Comparison of ENCODE assay signal across 15 cellular contexts in the genomic region with DNA sequence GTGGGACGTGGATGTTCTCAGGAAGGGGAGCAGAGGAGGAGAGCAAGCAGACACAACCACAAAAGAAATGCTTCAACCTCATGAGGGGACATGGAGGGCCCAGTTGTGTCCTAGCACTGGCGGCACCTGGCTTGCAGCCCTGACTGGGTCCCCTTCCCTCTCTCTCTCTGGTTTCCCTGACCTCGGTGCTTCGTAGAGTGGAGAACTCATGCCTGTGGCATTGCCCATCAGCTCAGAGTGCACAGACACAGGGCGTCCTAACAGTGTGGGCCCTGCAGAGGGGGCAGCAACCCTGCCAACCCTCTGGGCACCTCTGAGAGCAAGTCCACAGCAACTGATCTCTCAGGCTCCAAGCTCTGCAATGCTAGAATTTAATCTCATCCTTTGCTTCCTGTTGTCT.
DNase-seq lines count a peak whose midpoint lies in the region; ATAC-seq and TF ChIP-seq lines count a peak whose summit lies in the region.
"Had no signal": no experiment of that assay in that cellular context is flagged by ENCODE, and none has a peak within 500 bp of the region (broad histone marks: within the 10 kb centered on the region; RNA-seq: fewer than 3 reads in every experiment).

No MANE protein-coding gene starts in this region.

- peaks cover 7% of the 10 kb centered on the region for H3K27me3 Mint-ChIP-seq in activated CD4-positive, alpha-beta memory T cell treated with anti-CD3 and anti-CD28 coated beads, Interleukin-2, amount 10 ng/mL, durations not matched to agents 7 days and 5 days

- no peaks in the 10 kb centered on the region for H3K4me1 ChIP-seq in Panc1 (ENCODE audit: control insufficient read depth, insufficient read depth, low read length)
- no peaks in the 10 kb centered on the region for H3K4me1 ChIP-seq in mucosa of descending colon (ENCODE audit: low read depth)

- POLR2A ChIA-PET in Panc1 (lab: Charles Lee), result no interaction called here
- POLR2A ChIA-PET in activated CD4-positive, alpha-beta memory T cell treated with anti-CD3 and anti-CD28 coated beads, Interleukin-2, amount 10 ng/mL, durations not matched to agents 7 days and 5 days (lab: Charles Lee), result no interaction called here

- DNase-seq in DMS79 (lab: John Stamatoyannopoulos, UW) (peak; percentile 51), NB4 (ENCODE audit: low read depth) (peak; percentile 21), Panc1 (ENCODE audit: low read depth, low spot score) (no peak), mucosa of descending colon (peak in 1 of 3 donors; percentile 25), CD1c-positive myeloid dendritic cell (ENCODE audit: extremely low spot score) (no peak)
- DNase-seq in activated CD4-positive, alpha-beta memory T cell treated with anti-CD3 and anti-CD28 coated beads, Interleukin-2, amount 10 ng/mL, durations not matched to agents 7 days and 5 days, result no peak
- DNase-seq: activated CD8-positive, alpha-beta T cell treated with anti-CD3 and anti-CD28 coated beads, Interleukin-2, amount 10 ng/mL, durations not matched to agents 7 days and 5 days; CD8-positive, alpha-beta memory T cell had no signal

- H3K27ac ChIP-seq in Panc1 (ENCODE audit: low read length), result no peak overlapping the region

- peak; percentile 40 for TF ChIP-seq CTCF in NB4 (IDR thresholded peaks at IDR 0.05; ENCODE audit: low read depth, low read length)
- no peak for TF ChIP-seq CTCF in Panc1 (IDR thresholded peaks at IDR 0.05)
- TF ChIP-seq CTCF in mucosa of descending colon (IDR thresholded peaks at IDR 0.05), result no peak

- TF ChIP-seq POLR2A in NB4 (IDR thresholded peaks at IDR 0.05; ENCODE audit: extremely low read depth, insufficient read length), result no peak

- H3K4me3 Mint-ChIP-seq in activated CD4-positive, alpha-beta memory T cell treated with anti-CD3 and anti-CD28 coated beads, Interleukin-2, amount 10 ng/mL, durations not matched to agents 7 days and 5 days, result no peak overlapping the region
- H3K4me3 Mint-ChIP-seq: activated CD8-positive, alpha-beta T cell treated with anti-CD3 and anti-CD28 coated beads, Interleukin-2, amount 10 ng/mL, durations not matched to agents 7 days and 5 days; activated naive CD8-positive, alpha-beta T cell treated with anti-CD3 and anti-CD28 coated beads, Interleukin-2, amount 10 ng/mL, durations not matched to agents 7 days and 5 days; CD8-positive, alpha-beta memory T cell; T-helper 1 cell treated with Interleukin-12 subunit alpha and Interleukin-12 subunit beta and Interleukin-4 antibody, amounts not matched to agents 30 μg/mL and 1 μg/mL, for 36 hours had no signal

- no TSS peak for BruUV-seq in Panc1 (replicated peaks; lab: Mats Ljungman, UMichigan)

- intact Hi-C loops in Panc1 (cut with micrococcal nuclease; ENCODE audit: unreplicated experiment) (no loop called here), mucosa of descending colon (cut with DNase I, micrococcal nuclease) (no loop called here)

- no peaks in the 10 kb centered on the region for H3K36me3 Mint-ChIP-seq in activated CD4-positive, alpha-beta memory T cell treated with anti-CD3 and anti-CD28 coated beads, Interleukin-2, amount 10 ng/mL, durations not matched to agents 7 days and 5 days (ENCODE audit: low read depth)
- H3K36me3 Mint-ChIP-seq: activated naive CD8-positive, alpha-beta T cell treated with anti-CD3 and anti-CD28 coated beads, Interleukin-2, amount 10 ng/mL, durations not matched to agents 7 days and 5 days; CD8-positive, alpha-beta memory T cell had no signal

- H3K4me3 ChIP-seq in NB4 (ENCODE audit: low read depth, low read length), result no peak overlapping the region
- H3K4me3 ChIP-seq in Panc1 (ENCODE audit: low read depth in 2 of 2, low read length in 2 of 2), result no peak overlapping the region
- H3K4me3 ChIP-seq in mucosa of descending colon, result no peak overlapping the region
- H3K4me3 ChIP-seq: GM12878, K562 had no signal

- H3K27ac Mint-ChIP-seq in activated CD4-positive, alpha-beta memory T cell treated with anti-CD3 and anti-CD28 coated beads, Interleukin-2, amount 10 ng/mL, durations not matched to agents 7 days and 5 days, result no peak overlapping the region
- H3K27ac Mint-ChIP-seq: activated CD8-positive, alpha-beta T cell treated with anti-CD3 and anti-CD28 coated beads, Interleukin-2, amount 10 ng/mL, durations not matched to agents 7 days and 5 days; activated naive CD8-positive, alpha-beta T cell treated with anti-CD3 and anti-CD28 coated beads, Interleukin-2, amount 10 ng/mL, durations not matched to agents 7 days and 5 days; T-helper 1 cell treated with Interleukin-12 subunit alpha and Interleukin-12 subunit beta and Interleukin-4 antibody, amounts not matched to agents 30 μg/mL and 1 μg/mL, for 36 hours had no signal

- no peaks in the 10 kb centered on the region for H3K4me1 Mint-ChIP-seq in activated CD4-positive, alpha-beta memory T cell treated with anti-CD3 and anti-CD28 coated beads, Interleukin-2, amount 10 ng/mL, durations not matched to agents 7 days and 5 days
- H3K4me1 Mint-ChIP-seq: activated naive CD8-positive, alpha-beta T cell treated with anti-CD3 and anti-CD28 coated beads, Interleukin-2, amount 10 ng/mL, durations not matched to agents 7 days and 5 days; CD8-positive, alpha-beta memory T cell had no signal

- H3K9me3 ChIP-seq in Panc1 (ENCODE audit: control insufficient read depth, insufficient read depth, low read depth, low read length) (no peaks in the 10 kb centered on the region), mucosa of descending colon (no peaks in the 10 kb centered on the region)

- peak; percentile 73 for ATAC-seq in Panc1
- ATAC-seq in mucosa of descending colon, result peak; percentile 31
- no peak for ATAC-seq in HG03039 (IDR thresholded peaks at IDR 0.05; ENCODE audit: unreplicated experiment)
- ATAC-seq in GM19452 (IDR thresholded peaks at IDR 0.05; ENCODE audit: unreplicated experiment), result no peak
- ATAC-seq: activated CD8-positive, alpha-beta T cell treated with anti-CD3 and anti-CD28 coated beads, Interleukin-2, amount 10 ng/mL, durations not matched to agents 7 days and 5 days; GM12878; K562; sciatic nerve had no signal

- CTCF ChIA-PET in Panc1 (lab: Charles Lee), result no interaction called here
- CTCF ChIA-PET in activated CD4-positive, alpha-beta memory T cell treated with anti-CD3 and anti-CD28 coated beads, Interleukin-2, amount 10 ng/mL, durations not matched to agents 7 days and 5 days (lab: Charles Lee), result no interaction called here

- in situ Hi-C loops in Panc1 (cut with HindIII; ENCODE audit: low pct_unique_long_range_greater_than_20kb, low sequenced_read_pairs), result no loop called here

- H3K27me3 ChIP-seq in Panc1 (ENCODE audit: control insufficient read depth, insufficient read depth, low read length), result peaks cover 2% of the 10 kb centered on the region; the same call in 1 of the 2 replicates

- no peaks in the 10 kb centered on the region for H3K9me3 Mint-ChIP-seq in activated CD4-positive, alpha-beta memory T cell treated with anti-CD3 and anti-CD28 coated beads, Interleukin-2, amount 10 ng/mL, durations not matched to agents 7 days and 5 days
- H3K9me3 Mint-ChIP-seq: activated naive CD8-positive, alpha-beta T cell treated with anti-CD3 and anti-CD28 coated beads, Interleukin-2, amount 10 ng/mL, durations not matched to agents 7 days and 5 days; T-helper 1 cell treated with Interleukin-12 subunit alpha and Interleukin-12 subunit beta and Interleukin-4 antibody, amounts not matched to agents 30 μg/mL and 1 μg/mL, for 36 hours had no signal

- H3K36me3 ChIP-seq in Panc1 (ENCODE audit: control insufficient read depth, insufficient read depth, low read length) (no peaks in the 10 kb centered on the region), mucosa of descending colon (ENCODE audit: low read depth) (no peaks in the 10 kb centered on the region)

Comparison
In these comparisons a context has a peak if more than half of its experiments do, and no peak if none do; other contexts are left out.
1. DNase-seq: peak in DMS79 (single experiment) and NB4 (single experiment); none in Panc1 (single experiment), activated CD4-positive, alpha-beta memory T cell treated with anti-CD3 and anti-CD28 coated beads, Interleukin-2, amount 10 ng/mL, durations not matched to agents 7 days and 5 days (single experiment) and CD1c-positive myeloid dendritic cell (single experiment).
2. ATAC-seq: peak in Panc1 (single experiment) and mucosa of descending colon (single experiment); none in HG03039 (single experiment) and GM19452 (single experiment).